35 cellular contexts compared by ENCODE assay signal in genomic region chrX:32087663-32088062, GRCh38.
"Had no signal": no experiment of that assay in that cellular context is flagged by ENCODE, and none has a peak within 500 bp of the region (broad histone marks: within the 10 kb centered on the region; RNA-seq: fewer than 3 reads in every experiment).

No MANE protein-coding gene starts in this region.

- H3K4me3 ChIP-seq: MG63 had no signal

- DNase-seq: Kasumi-1, MG63, MM.1S, MV-4-11, NCI-H1048, NCI-H1092, NCI-H1092 treated with DMSO at 0.1 percent for 48 hours, NCI-H1105, NCI-H1105 treated with DMSO at 0.1 percent for 48 hours, NCI-H1417, NCI-H1417 treated with DMSO at 0.1 percent for 48 hours, NCI-H1436, NCI-H1436 treated with DMSO at 0.1 percent for 48 hours, NCI-H146, NCI-H1694, NCI-H1694 treated with DMSO at 0.1 percent for 48 hours, NCI-H187, NCI-H1930, NCI-H2029, NCI-H2029 treated with DMSO at 0.1 percent for 48 hours, NCI-H2081, NCI-H2081 treated with DMSO at 0.1 percent for 48 hours, NCI-H2107, NCI-H2171, NCI-H2171 treated with DMSO at 0.1 percent for 48 hours, NCI-H2227 treated with DMSO at 0.1 percent for 48 hours, NCI-H226, NCI-H345, NCI-H446, NCI-H446 treated with DMSO at 0.1 percent for 48 hours, NCI-H510A, NCI-H510A treated with DMSO at 0.1 percent for 48 hours, NCI-H524, NCI-H524 treated with DMSO at 0.1 percent for 48 hours, NCI-H526 had no signal

- H3K9me3 ChIP-seq: MG63 had no signal

- H3K36me3 ChIP-seq: MG63 had no signal

- H3K27me3 ChIP-seq: MG63 had no signal
